1 cellular context compared by ENCODE assay signal in genomic region chr20:50230184-50230583, GRCh38.
TF ChIP-seq lines count a peak whose summit lies in the region.

No MANE protein-coding gene starts in this region.

TF ChIP-seq in WTC11, 78 proteins besides CTCF, POLR2A, EP300 and RAD21:
- no peak for TF ChIP-seq ZNF671 (CRISPR knock-in tag; IDR thresholded peaks at IDR 0.05)
- TF ChIP-seq FOXK1 (CRISPR knock-in tag; IDR thresholded peaks at IDR 0.05) = no peak
- no peak for TF ChIP-seq TP53 (CRISPR knock-in tag; IDR thresholded peaks at IDR 0.05)
- TF ChIP-seq JAZF1 (CRISPR knock-in tag; IDR thresholded peaks at IDR 0.05) = no peak
- no peak for TF ChIP-seq RORB (CRISPR knock-in tag; IDR thresholded peaks at IDR 0.05)
- no peak for TF ChIP-seq ERG (CRISPR knock-in tag; IDR thresholded peaks at IDR 0.05)
- TF ChIP-seq SMAD3 (CRISPR knock-in tag; IDR thresholded peaks at IDR 0.05; ENCODE audit: borderline replicate concordance) = no peak
- TF ChIP-seq ZNF532 (CRISPR knock-in tag; IDR thresholded peaks at IDR 0.05; ENCODE audit: borderline replicate concordance) = no peak
- no peak for TF ChIP-seq ZBTB43 (CRISPR knock-in tag; IDR thresholded peaks at IDR 0.05)
- TF ChIP-seq KAT7 (CRISPR knock-in tag; IDR thresholded peaks at IDR 0.05; ENCODE audit: borderline replicate concordance) = no peak
